Comparison of ENCODE assay signal across 8 cellular contexts in the genomic region with DNA sequence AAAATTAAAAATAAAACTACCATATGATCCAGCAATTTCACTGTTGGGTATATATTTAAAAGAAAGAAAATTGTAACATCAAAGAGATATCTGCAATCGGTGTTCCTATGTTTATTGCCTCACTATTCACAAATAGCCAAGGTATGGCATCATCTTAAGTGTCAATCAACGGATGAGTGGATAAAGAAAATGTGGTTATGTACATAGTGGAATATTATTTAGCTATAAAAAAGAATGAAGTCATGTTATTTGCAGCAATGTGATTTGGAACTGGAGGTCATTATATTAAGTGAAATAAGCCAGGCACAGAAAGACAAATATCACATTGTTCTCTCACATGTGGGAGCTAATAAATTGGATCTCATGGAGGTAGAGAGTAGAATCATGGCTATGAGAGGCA.
DNase-seq lines count a peak whose midpoint lies in the region; ATAC-seq and TF ChIP-seq lines count a peak whose summit lies in the region.
"Had no signal": no experiment of that assay in that cellular context is flagged by ENCODE, and none has a peak within 500 bp of the region (broad histone marks: within the 10 kb centered on the region; RNA-seq: fewer than 3 reads in every experiment).

No MANE protein-coding gene starts in this region.

- no peak for TF ChIP-seq CTCF in colonic mucosa (IDR thresholded peaks at IDR 0.05)
- no peak for TF ChIP-seq CTCF in osteoblast (IDR thresholded peaks at IDR 0.05; ENCODE audit: extremely low read depth, low read depth, low read length)

- H2AFZ ChIP-seq in osteoblast (ENCODE audit: low read length), result peak overlapping the region; percentile 13

- H3K27ac ChIP-seq in colonic mucosa (no peak overlapping the region), osteoblast (ENCODE audit: low read depth, low read length) (no peak overlapping the region)

- H3K9me3 ChIP-seq in MG63 (no peaks in the 10 kb centered on the region), colonic mucosa (no peaks in the 10 kb centered on the region), osteoblast (ENCODE audit: low read depth, low read length) (no peaks in the 10 kb centered on the region)
- H3K9me3 ChIP-seq: spleen had no signal

- no peaks in the 10 kb centered on the region for H4K20me1 ChIP-seq in osteoblast (ENCODE audit: insufficient read depth, low read length)

- no peaks in the 10 kb centered on the region for H3K36me3 ChIP-seq in MG63
- H3K36me3 ChIP-seq in colonic mucosa, result no peaks in the 10 kb centered on the region
- H3K36me3 ChIP-seq in osteoblast (ENCODE audit: insufficient read depth, low read length), result no peaks in the 10 kb centered on the region
- H3K36me3 ChIP-seq: spleen had no signal

- DNase-seq in Daoy (ENCODE audit: low read depth), result peak; percentile 2
- DNase-seq in MG63, result no peak
- no peak for DNase-seq in colonic mucosa
- DNase-seq in osteoblast (ENCODE audit: insufficient read length, low spot score, missing footprints), result no peak
- DNase-seq in DMS53 treated with DMSO at 0.1 percent for 48 hours (lab: John Stamatoyannopoulos, UW; ENCODE audit: unreplicated experiment), result no peak
- no peak for DNase-seq in anterior cingulate cortex (lab: John Stamatoyannopoulos, UW)

- H3K4me3 ChIP-seq in MG63, result peak overlapping the region; percentile 34
- H3K4me3 ChIP-seq in colonic mucosa, result peak overlapping the region; percentile 40
- peak overlapping the region; percentile 61 for H3K4me3 ChIP-seq in osteoblast (ENCODE audit: insufficient read depth, low read length)

- intact Hi-C loops in colonic mucosa (cut with DNase I), result loop anchor here (10.0 kb wide), 1 partner anchor 59 kb away; no protein-coding TSS in a partner anchor

- no peak overlapping the region for H3K9ac ChIP-seq in colonic mucosa (ENCODE audit: low read depth in 2 of 2, low read length in 2 of 2)

- H3K27me3 ChIP-seq in MG63, result no peaks in the 10 kb centered on the region
- no peaks in the 10 kb centered on the region for H3K27me3 ChIP-seq in colonic mucosa
- H3K27me3 ChIP-seq in osteoblast (ENCODE audit: insufficient read depth, low read length), result no peaks in the 10 kb centered on the region

- no peak for ATAC-seq in GM21447 (IDR thresholded peaks at IDR 0.05; ENCODE audit: unreplicated experiment)

- H3K79me2 ChIP-seq in osteoblast (ENCODE audit: insufficient read depth, low read length), result no peaks in the 10 kb centered on the region

- H3K4me2 ChIP-seq in osteoblast (ENCODE audit: insufficient read depth, low read length), result peak overlapping the region; percentile 25

- H3K4me1 ChIP-seq in colonic mucosa (no peaks in the 10 kb centered on the region), osteoblast (ENCODE audit: insufficient read depth, low read length) (peaks cover 5% of the 10 kb centered on the region)
